ENCODE assay signal across 18 cellular contexts in the genomic region with DNA sequence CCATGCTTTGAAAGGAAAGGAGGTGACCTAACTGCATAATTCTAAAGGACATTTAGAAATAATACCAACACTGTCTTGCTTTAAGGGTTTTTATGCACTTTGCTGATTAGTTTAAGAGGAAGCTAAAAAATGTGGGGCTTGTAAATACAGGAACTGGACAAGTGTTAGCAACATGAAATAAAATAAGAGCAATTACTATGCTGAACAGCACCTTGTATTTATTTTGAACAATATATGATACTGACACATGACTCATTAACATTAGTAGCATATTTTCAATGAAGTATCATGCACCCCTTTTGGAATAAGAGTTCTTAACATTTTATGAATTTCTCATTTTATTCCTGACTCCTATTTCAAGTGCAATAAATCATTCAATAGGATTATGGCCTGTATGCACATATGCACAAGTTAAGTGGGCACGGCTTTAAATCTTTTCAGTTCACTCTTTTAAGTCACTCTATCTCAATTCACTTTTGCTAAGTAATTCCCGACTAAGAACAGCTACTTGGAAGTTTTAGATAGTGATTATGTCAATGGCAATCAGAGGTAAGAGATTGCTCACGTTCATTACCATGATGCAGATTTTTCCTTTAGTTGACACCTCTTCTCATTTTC.
A peak's percentile ranks its signal among the peaks of the same experiment; 100 is the strongest.
DNase-seq lines count a peak whose midpoint lies in the region; TF ChIP-seq lines count a peak whose summit lies in the region.
"Had no signal": no experiment of that assay in that cellular context is flagged by ENCODE, and none has a peak within 500 bp of the region (broad histone marks: within the 10 kb centered on the region; RNA-seq: fewer than 3 reads in every experiment).

No MANE protein-coding gene starts in this region.

- H3F3A ChIP-seq in GM23248 (ENCODE audit: insufficient read depth) = peaks cover 10% of the 10 kb centered on the region

- DNase-seq in AG10803 (ENCODE audit: low read depth) = peak; percentile 40
- peak; percentile 19 for DNase-seq in GM23248
- DNase-seq in RWPE1 (ENCODE audit: low spot score) = peak; percentile 55
- DNase-seq in iris pigment epithelial cell (ENCODE audit: low read depth) = peak; percentile 32
- DNase-seq in H4 (ENCODE audit: low spot score) = no peak
- no peak for DNase-seq in dedifferentiated amniotic fluid mesenchymal stem cell (ENCODE audit: extremely low spot score)
- DNase-seq in HUDEP-2 (lab: John Stamatoyannopoulos, UW; ENCODE audit: unreplicated experiment in 76 of 76) = no peak
- no peak for DNase-seq in midbrain (lab: John Stamatoyannopoulos, UW)
- DNase-seq: activated CD4-positive, alpha-beta T cell treated with anti-CD3 and anti-CD28 coated beads, Interleukin-2, amount 10 ng/mL, durations not matched to agents 7 days and 5 days; activated CD8-positive, alpha-beta memory T cell treated with anti-CD3 and anti-CD28 coated beads, Interleukin-2, amount 50 U/mL, for 48 hours; activated effector memory CD4-positive, alpha-beta T cell treated with anti-CD3 and anti-CD28 coated beads, Interleukin-2, amount 50 U/mL, for 16 hours; amniotic stem cell; Caco-2; central memory CD4-positive, alpha-beta T cell; H9; left ventricle myocardium superior; ovary; uterus had no signal

- H3K27ac ChIP-seq in GM23248 (no peak overlapping the region), RWPE1 (no peak overlapping the region)
- H3K27ac ChIP-seq: ovary, uterus had no signal

- no peak overlapping the region for H3K4me2 ChIP-seq in GM23248 (ENCODE audit: unreplicated experiment)

- no peaks in the 10 kb centered on the region for H3K9me2 ChIP-seq in GM23248 (ENCODE audit: insufficient read depth)

- H3K4me3 ChIP-seq in AG10803 (ENCODE audit: low read length) (no peak overlapping the region), GM23248 (no peak overlapping the region)
- H3K4me3 ChIP-seq: ovary, uterus had no signal

- no peaks in the 10 kb centered on the region; the same call in 1 of the 2 replicates for H4K20me1 ChIP-seq in GM23248 (ENCODE audit: insufficient read depth)

- in situ Hi-C loops in GM23248 (cut with MboI) = no loop called here

- peaks cover 67% of the 10 kb centered on the region for H3K79me2 ChIP-seq in GM23248 (ENCODE audit: insufficient read depth)

- WGBS in GM23248 (ENCODE audit: low coverage in 1 of 2, low lambda C conversion rate in 2 of 2, missing lambda C conversion rate in 2 of 2), 2 experiments = 82 to 84% methylated on average over 3 of the region's 3 CpGs

- peaks cover 17% of the 10 kb centered on the region for H3K4me1 ChIP-seq in GM23248 (ENCODE audit: insufficient read depth)
- H3K4me1 ChIP-seq: uterus had no signal

- H3K36me3 ChIP-seq in GM23248 (ENCODE audit: low read depth) = no peaks in the 10 kb centered on the region
- H3K36me3 ChIP-seq: ovary, uterus had no signal

- no peaks in the 10 kb centered on the region for H3K27me3 ChIP-seq in GM23248 (replicated peaks; ENCODE audit: insufficient read depth)
- H3K27me3 ChIP-seq: ovary, uterus had no signal

- POLR2A ChIA-PET in RWPE1 (lab: Yijun Ruan, JAX; ENCODE audit: low non-redundant PET) = no interaction called here

- no peaks in the 10 kb centered on the region for H3K9me3 ChIP-seq in GM23248 (ENCODE audit: low read depth)
- H3K9me3 ChIP-seq: Caco-2, ovary, uterus had no signal

- TF ChIP-seq CTCF in AG10803 (conservative IDR thresholded peaks at IDR 0.05; ENCODE audit: low read length) (no peak), RWPE1 (conservative IDR thresholded peaks at IDR 0.05; ENCODE audit: low read depth) (no peak)

- no peak overlapping the region for H2AFZ ChIP-seq in GM23248

- CTCF ChIA-PET in RWPE1 (lab: Yijun Ruan, JAX) = interaction anchor here (0.7 kb wide), 1 partner anchor 11 kb away, joined by 3 read pairs; no protein-coding TSS in a partner anchor

- H3K9ac ChIP-seq in GM23248 = no peak overlapping the region

Comparison
In these comparisons a context has a peak if more than half of its experiments do, and no peak if none do; other contexts are left out.
1. DNase-seq: peak in AG10803 (single experiment), GM23248 (single experiment), RWPE1 (single experiment) and iris pigment epithelial cell (single experiment); none in H4 (single experiment), dedifferentiated amniotic fluid mesenchymal stem cell (single experiment), HUDEP-2 (0 of 76) and midbrain (single experiment).